In genomic region chr1:190259424-190259823, GRCh38 we compare ENCODE assay signal across 11 cellular contexts.
"Had no signal": no experiment of that assay in that cellular context is flagged by ENCODE, and none has a peak within 500 bp of the region (broad histone marks: within the 10 kb centered on the region; RNA-seq: fewer than 3 reads in every experiment).

No MANE protein-coding gene starts in this region.

- H3K4me3 ChIP-seq: GM23248, GM23338, HAP-1 had no signal

- H3K27ac ChIP-seq: GM23248 had no signal

- DNase-seq: GM23248, GOT3, H7, H9, HCEC 1CT, HFFc6 had no signal

- H3K9me3 Mint-ChIP-seq: GM23338, H9 had no signal

- FAIRE-seq: H1, H54 had no signal

- H3K4me2 ChIP-seq: GM23338 had no signal

- H3K4me1 ChIP-seq: HAP-1 had no signal

- H3K4me1 Mint-ChIP-seq: GM23338 had no signal

- H3K4me3 Mint-ChIP-seq: GM23338, H9, HFFc6 had no signal

- H3K36me3 ChIP-seq: HAP-1 had no signal

- H3K9me3 ChIP-seq: HAP-1 had no signal

- ATAC-seq: GM23338, HCT116 had no signal

- H3K27ac Mint-ChIP-seq: GM23338, H9, HFFc6 had no signal
